Comparison of ENCODE assay signal across 8 cellular contexts in the genomic region with DNA sequence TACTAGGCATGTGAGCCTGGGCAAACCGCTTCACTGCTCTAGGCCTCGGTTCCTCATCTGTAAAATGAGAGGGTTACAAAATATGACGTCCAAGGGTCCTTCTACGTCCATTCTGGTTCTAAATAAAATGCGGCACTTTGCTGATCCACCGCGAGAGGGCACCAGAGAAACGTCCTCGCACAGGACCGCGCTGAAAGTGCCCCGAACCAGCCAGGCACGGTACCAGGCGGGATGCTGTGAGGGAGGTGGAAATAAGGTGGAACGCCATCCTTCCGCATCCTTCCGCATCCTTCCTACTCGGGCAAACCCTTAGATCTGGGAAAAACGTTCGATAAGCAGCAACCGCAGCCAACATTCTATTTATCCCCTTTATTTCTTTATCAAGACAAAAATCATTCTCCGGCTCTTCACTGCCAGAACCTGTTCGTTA.
DNase-seq lines count a peak whose midpoint lies in the region; ATAC-seq and TF ChIP-seq lines count a peak whose summit lies in the region.

No MANE protein-coding gene starts in this region.

- dilution Hi-C loops in mammary epithelial cell (cut with HindIII; ENCODE audit: low sequenced_read_pairs) = loop anchor here (25.0 kb wide), 1 partner anchor 489 kb away; no protein-coding TSS in a partner anchor

- no peaks in the 10 kb centered on the region for H3K79me2 ChIP-seq in mammary epithelial cell (ENCODE audit: insufficient read depth, low read length)

- in situ Hi-C loops in mammary epithelial cell (cut with MboI; ENCODE audit: low sequenced_read_pairs in 2 of 2) = loop anchor here in 1 of 2 donors (5.0 kb wide), 1 partner anchor 504 kb away; no protein-coding TSS in a partner anchor

- H3K4me1 ChIP-seq in mammary epithelial cell (ENCODE audit: insufficient read depth, low read length) = no peaks in the 10 kb centered on the region

- H3K9me3 ChIP-seq in WERI-Rb-1 (ENCODE audit: severe bottlenecking) = peaks cover 7% of the 10 kb centered on the region
- no peaks in the 10 kb centered on the region for H3K9me3 ChIP-seq in mammary epithelial cell (replicated peaks; ENCODE audit: insufficient read depth, low read length)

- intact Hi-C loops in mammary epithelial cell (cut with micrococcal nuclease) = loop anchor here (1.0 to 5.0 kb wide), 3 partner anchors 82 to 506 kb away; no protein-coding TSS in a partner anchor
- intact Hi-C loops in left colon (cut with DNase I, micrococcal nuclease) = loop anchor here in 1 of 2 donors (5.0 to 10.0 kb wide), 2 partner anchors 84 to 506 kb away; no protein-coding TSS in a partner anchor

- H2AFZ ChIP-seq in mammary epithelial cell (ENCODE audit: low read depth, low read length) = peak overlapping the region; percentile 28

- DNase-seq in DMS79 treated with DMSO at 0.1 percent for 48 hours (lab: John Stamatoyannopoulos, UW) (peak; percentile 40), NCI-H2196 treated with DMSO at 0.1 percent for 48 hours (lab: John Stamatoyannopoulos, UW; ENCODE audit: unreplicated experiment) (peak; percentile 42), WERI-Rb-1 (peak; percentile 73), mammary epithelial cell (peak; percentile 24), left colon (peak; percentile 28 to 72)
- peak; percentile 67 to 73 for DNase-seq in stimulated activated CD4-positive, alpha-beta T cell treated with anti-CD3 and anti-CD28 coated beads, Interleukin-4, amount 100 ng/mL, for 4 hours

- 3% methylated on average over 22 of the region's 23 CpGs for WGBS in mammary epithelial cell (ENCODE audit: low coverage, missing lambda C conversion rate)

- no peak overlapping the region for H3K4me3 ChIP-seq in WERI-Rb-1 (ENCODE audit: low read depth, low read length)
- H3K4me3 ChIP-seq in mammary epithelial cell (replicated peaks in 1 of 3; ENCODE audit: insufficient read depth in 1 of 3, low read depth in 2 of 3, low read length in 3 of 3) = no peak overlapping the region

- CTCF ChIA-PET in mammary epithelial cell (lab: Charles Lee; ENCODE audit: low non-redundant PET) = no interaction called here

- H3K9ac ChIP-seq in mammary epithelial cell (ENCODE audit: insufficient read depth, low read length) = no peak overlapping the region

- TF ChIP-seq CTCF in WERI-Rb-1 (IDR thresholded peaks at IDR 0.05; ENCODE audit: low read depth, low read length) (peak; percentile 94), mammary epithelial cell (conservative IDR thresholded peaks at IDR 0.05 in 1 of 2, IDR thresholded peaks at IDR 0.05 in 1 of 2; ENCODE audit: extremely low read depth in 1 of 2, insufficient read depth in 1 of 2, low read depth in 1 of 2, low read length in 2 of 2) (peak; percentile 89 to 91)

- no peaks in the 10 kb centered on the region for H3K36me3 ChIP-seq in WERI-Rb-1
- no peaks in the 10 kb centered on the region for H3K36me3 ChIP-seq in mammary epithelial cell (ENCODE audit: insufficient read depth, low read length)

- H3K27ac ChIP-seq in WERI-Rb-1 (no peak overlapping the region), mammary epithelial cell (ENCODE audit: insufficient read depth, low read depth, low read length) (no peak overlapping the region)

- peaks cover 33% of the 10 kb centered on the region for H3K27me3 ChIP-seq in WERI-Rb-1 (ENCODE audit: insufficient read depth, low read depth, severe bottlenecking)
- no peaks in the 10 kb centered on the region for H3K27me3 ChIP-seq in mammary epithelial cell (ENCODE audit: insufficient read depth, low read length)

- no peaks in the 10 kb centered on the region for H4K20me1 ChIP-seq in mammary epithelial cell (ENCODE audit: insufficient read depth, low read length)

- ATAC-seq in HG02623 (IDR thresholded peaks at IDR 0.05; ENCODE audit: unreplicated experiment) (peak; percentile 75), left colon (peak; percentile 66), GM21528 (IDR thresholded peaks at IDR 0.05; ENCODE audit: low FRiP score, unreplicated experiment) (no peak)

- no peak overlapping the region for H3K4me2 ChIP-seq in mammary epithelial cell (ENCODE audit: insufficient read depth, low read depth, low read length)

- no TSS peak for BruUV-seq in mammary epithelial cell (replicated peaks; lab: Mats Ljungman, UMichigan)
